In genomic region chr2:218125626-218126080, GRCh38 we compare ENCODE assay signal across 12 cellular contexts. TPM values are rescaled to one million over a fixed set of nuclear protein-coding genes. Genes with fewer than 3 reads are reported as not detected.
DNase-seq lines count a peak whose midpoint lies in the region; ATAC-seq and TF ChIP-seq lines count a peak whose summit lies in the region.
"Had no signal": no experiment of that assay in that cellular context is flagged by ENCODE, and none has a peak within 500 bp of the region (broad histone marks: within the 10 kb centered on the region; RNA-seq: fewer than 3 reads in every experiment).

TSS of gene CXCR2 (plus strand) at chr2:218126028. CDS start at chr2:218134802, 8,774 bp downstream.

- no peak within 1 kb of the TSS for H3K23ac ChIP-seq in H9 (ENCODE audit: insufficient read length, low read depth, low read length)

- H3K27me3 ChIP-seq in BLaER1 (no peaks in the 10 kb centered on the region), H9 (ENCODE audit: insufficient read depth, low read length) (no peaks in the 10 kb centered on the region), left lung (no peaks in the 10 kb centered on the region)

- no peak within 1 kb of the TSS for H2BK12ac ChIP-seq in H9 (ENCODE audit: insufficient read length, low read depth, low read length)

- H3K27me3 Mint-ChIP-seq in H9 (ENCODE audit: low read depth) = peaks cover 11% of the 10 kb centered on the region
- H3K27me3 Mint-ChIP-seq in osteocyte (ENCODE audit: unreplicated experiment) = peaks cover 58% of the 10 kb centered on the region

- H3K9me3 ChIP-seq in BLaER1 (peaks cover 27% of the 10 kb centered on the region), H9 (ENCODE audit: control insufficient read depth, low read depth, low read length) (no peaks in the 10 kb centered on the region), left lung (peaks cover 0 to 20% of the 10 kb centered on the region in 2 donors)

- H2BK120ac ChIP-seq in H9 (ENCODE audit: low read depth, low read length, poor library complexity, severe bottlenecking) = no peak within 1 kb of the TSS

- H2BK15ac ChIP-seq in H9 (ENCODE audit: low read depth, low read length) = no peak within 1 kb of the TSS

- intact Hi-C loops in left lung (cut with DNase I) = no loop called here

- no peak within 1 kb of the TSS for H4K8ac ChIP-seq in H9 (replicated peaks; ENCODE audit: insufficient read length, low read depth, low read length)

- H3K4me3 ChIP-seq in BLaER1 (no peak within 1 kb of the TSS), left lung (peak within 1 kb of the TSS in 1 of 2 donors; percentile 28)

- H3K23me2 ChIP-seq in H9 (ENCODE audit: insufficient read length, low read depth, low read length, poor library complexity, severe bottlenecking) = no peaks in the 10 kb centered on the region

- H3T11ph ChIP-seq in H9 (ENCODE audit: low read length) = no peak within 1 kb of the TSS

- TF ChIP-seq CTCF in H9 (conservative IDR thresholded peaks at IDR 0.05) = 0 out of 3 replicates have a peak, but pooled peaks have one; percentile 11
- TF ChIP-seq CTCF in left lung (IDR thresholded peaks at IDR 0.05) = no peak
- no peak for TF ChIP-seq CTCF in osteocyte (IDR thresholded peaks at IDR 0.05)

- H3K27ac Mint-ChIP-seq in H9 (peak within 1 kb of the TSS in 1 of 3 experiments; percentile 64; a peak in 3 of 7 replicates), osteocyte (ENCODE audit: unreplicated experiment) (no peak within 1 kb of the TSS)

- H3K4me2 ChIP-seq in BLaER1 = peak within 1 kb of the TSS; percentile 68
- no peak within 1 kb of the TSS for H3K4me2 ChIP-seq in H9 (ENCODE audit: insufficient read depth, insufficient read length, low read length)

- no peaks in the 10 kb centered on the region for H4K20me1 ChIP-seq in BLaER1
- H4K20me1 ChIP-seq in H9 (ENCODE audit: control insufficient read depth, insufficient read depth, insufficient read length) = no peaks in the 10 kb centered on the region

- WGBS in H9 (ENCODE audit: extremely low coverage, insufficient read length, low lambda C conversion rate) = no CpG with 5 or more reads among the region's 8 CpGs

- H2BK20ac ChIP-seq in H9 (ENCODE audit: low read depth, low read length, poor library complexity, severe bottlenecking) = no peak within 1 kb of the TSS

- H3K4me1 ChIP-seq in BLaER1 = peaks cover 15% of the 10 kb centered on the region; the same call in 1 of the 2 replicates
- peaks cover 3% of the 10 kb centered on the region for H3K4me1 ChIP-seq in H9 (ENCODE audit: insufficient read depth, low read length)
- H3K4me1 ChIP-seq in left lung = peaks cover 0 to 21% of the 10 kb centered on the region in 2 donors

- no peak within 1 kb of the TSS for H2AK5ac ChIP-seq in H9 (ENCODE audit: insufficient read length, low read length)

- H3K4me3 Mint-ChIP-seq in H9 (peak within 1 kb of the TSS in 1 of 2 experiments; percentile 10; a peak in 1 of 5 replicates), osteocyte (ENCODE audit: unreplicated experiment) (no peak within 1 kb of the TSS)

- peaks cover 5 to 25% (median 13%) of the 10 kb centered on the region in 3 experiments; a peak in 6 of 7 replicates for H3K36me3 Mint-ChIP-seq in H9 (ENCODE audit: insufficient read depth in 1 of 3, low read depth in 3 of 3)
- peaks cover 5% of the 10 kb centered on the region for H3K36me3 Mint-ChIP-seq in osteocyte (ENCODE audit: unreplicated experiment)

- peak; percentile 38 for DNase-seq in H9
- DNase-seq in UCSD-AML1 (lab: John Stamatoyannopoulos, UW; ENCODE audit: unreplicated experiment) = peak; percentile 35
- peak; percentile 64 to 89 for DNase-seq in left lung
- DNase-seq in dedifferentiated amniotic fluid mesenchymal stem cell (ENCODE audit: extremely low spot score) = no peak
- no peak for DNase-seq in osteocyte (ENCODE audit: extremely low spot score, unreplicated experiment)
- DNase-seq in NCI-H82 (lab: John Stamatoyannopoulos, UW) = no peak
- DNase-seq: Karpas-422; stimulated activated CD8-positive, alpha-beta memory T cell treated with anti-CD3 and anti-CD28 coated beads, Interleukin-4, amount 100 ng/mL, for 48 hours had no signal

- no peak within 1 kb of the TSS for H3K56ac ChIP-seq in H9 (ENCODE audit: insufficient read length, low read depth, low read length)

- peak within 1 kb of the TSS; percentile 35; the same call in 1 of the 2 replicates for H3K27ac ChIP-seq in BLaER1
- no peak within 1 kb of the TSS for H3K27ac ChIP-seq in H9 (ENCODE audit: insufficient read length, low read depth, low read length)
- H3K27ac ChIP-seq in left lung = peak within 1 kb of the TSS in 1 of 2 donors; percentile 87

- H3K9me3 Mint-ChIP-seq in H9 (peaks cover 21 to 24% of the 10 kb centered on the region in 2 experiments), osteocyte (ENCODE audit: unreplicated experiment) (peaks cover 11% of the 10 kb centered on the region)

- no peak within 1 kb of the TSS for H2BK5ac ChIP-seq in H9 (ENCODE audit: insufficient read length, low read length)

- peak within 1 kb of the TSS; percentile 47 for H3K18ac ChIP-seq in H9 (ENCODE audit: insufficient read length, low read depth, low read length)

- H3K14ac ChIP-seq in H9 (ENCODE audit: insufficient read depth, low read length) = no peak within 1 kb of the TSS

- H3K4ac ChIP-seq in H9 (ENCODE audit: low read depth, low read length) = no peak within 1 kb of the TSS

- peaks cover 27 to 29% of the 10 kb centered on the region in 2 experiments for H3K4me1 Mint-ChIP-seq in H9
- no peaks in the 10 kb centered on the region for H3K4me1 Mint-ChIP-seq in osteocyte (ENCODE audit: unreplicated experiment)

- peak; percentile 57 for ATAC-seq in left lung
- no peak for ATAC-seq in GM21528 (IDR thresholded peaks at IDR 0.05; ENCODE audit: low FRiP score, unreplicated experiment)
- ATAC-seq: Panc1 had no signal

- H3K79me1 ChIP-seq in H9 (ENCODE audit: insufficient read depth, low read depth, low read length, poor library complexity, severe bottlenecking) = no peaks in the 10 kb centered on the region

- H3K9ac ChIP-seq in BLaER1 (peak within 1 kb of the TSS; percentile 35; the same call in 1 of the 2 replicates), H9 (ENCODE audit: extremely low read depth, insufficient read length, low read length) (no peak within 1 kb of the TSS)

- H2AFZ ChIP-seq in H9 (ENCODE audit: low read length) = peak within 1 kb of the TSS; percentile 53

- no peaks in the 10 kb centered on the region for H3K36me3 ChIP-seq in BLaER1
- no peaks in the 10 kb centered on the region for H3K36me3 ChIP-seq in left lung

- H4K5ac ChIP-seq in H9 (ENCODE audit: insufficient read length, low read depth, low read length) = no peak within 1 kb of the TSS

- H3K79me2 ChIP-seq in H9 (ENCODE audit: insufficient read depth, low read length) = no peaks in the 10 kb centered on the region

- H4K91ac ChIP-seq in H9 (ENCODE audit: insufficient read length, low read depth, low read length) = no peak within 1 kb of the TSS

RNA-seq across cellular contexts. Expression of gene CXCR2, which starts in this region (rescaled TPM):
- total RNA-seq in H9 (2021) = 0.59 and 0.83 TPM in 2 replicates
- total RNA-seq in left lung = 10 to 100 TPM in 1 of 2 donors, 1 to 10 TPM in 1; 3.1 to 22.0 TPM
- not detected in 2 replicates for total RNA-seq in osteocyte
- total RNA-seq: renal cortical epithelial cell had no signal

Comparison
In these comparisons a context has a peak if more than half of its experiments do, and no peak if none do; other contexts are left out.
1. Peak in DNase-seq in H9; RNA of the gene not detected or under 1 TPM.
2. DNase-seq: peak in UCSD-AML1 (single experiment) and left lung (2 of 2); none in dedifferentiated amniotic fluid mesenchymal stem cell (single experiment), osteocyte (single experiment) and NCI-H82 (single experiment).